ENCODE assay signal across 1 cellular context in the genomic region with DNA sequence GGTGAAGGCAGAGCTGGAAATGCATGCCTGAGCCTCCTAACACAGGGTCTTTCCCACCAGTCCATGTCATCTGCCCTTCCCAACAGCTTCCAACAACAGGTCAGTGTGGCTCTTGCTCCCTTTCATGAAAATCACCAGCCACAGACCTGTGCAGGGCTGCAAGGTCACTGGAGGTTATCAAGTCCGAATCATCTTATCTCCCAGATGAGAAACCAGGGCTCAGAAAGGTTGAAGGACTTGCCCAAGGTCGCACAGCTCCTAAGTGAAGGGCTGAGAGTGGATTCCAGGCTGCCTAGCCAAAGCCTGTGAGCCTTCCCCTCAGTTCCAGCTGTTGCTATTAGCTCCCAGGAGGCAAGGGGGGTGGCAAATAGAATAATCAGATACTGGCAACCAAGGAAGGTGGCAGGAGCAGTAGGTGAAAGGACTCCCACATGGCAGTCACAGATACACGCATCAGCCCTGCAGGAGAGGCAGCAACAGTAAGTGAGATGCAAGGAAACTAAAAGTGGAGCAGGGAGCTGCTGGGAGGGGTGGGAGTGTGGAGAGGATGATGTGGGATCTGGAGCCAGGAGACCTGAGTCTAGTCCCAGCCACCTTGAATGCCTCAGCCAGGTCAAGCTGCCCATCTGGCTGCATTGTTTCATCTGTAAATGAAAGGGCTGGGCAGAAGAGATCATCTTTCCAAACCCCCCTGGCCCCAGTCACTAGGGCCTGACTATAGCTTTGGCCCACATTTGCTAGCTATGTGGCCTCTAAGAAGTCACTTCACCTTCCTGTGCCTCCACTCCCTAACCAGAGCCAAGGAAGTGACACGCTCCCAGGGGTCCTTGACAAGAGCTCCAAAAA.
TF ChIP-seq lines count a peak whose summit lies in the region.

No MANE protein-coding gene starts in this region.

TF ChIP-seq in WTC11, 78 proteins besides CTCF, POLR2A, EP300 and RAD21 (continued from another document):
- TF ChIP-seq, protein P1, sequence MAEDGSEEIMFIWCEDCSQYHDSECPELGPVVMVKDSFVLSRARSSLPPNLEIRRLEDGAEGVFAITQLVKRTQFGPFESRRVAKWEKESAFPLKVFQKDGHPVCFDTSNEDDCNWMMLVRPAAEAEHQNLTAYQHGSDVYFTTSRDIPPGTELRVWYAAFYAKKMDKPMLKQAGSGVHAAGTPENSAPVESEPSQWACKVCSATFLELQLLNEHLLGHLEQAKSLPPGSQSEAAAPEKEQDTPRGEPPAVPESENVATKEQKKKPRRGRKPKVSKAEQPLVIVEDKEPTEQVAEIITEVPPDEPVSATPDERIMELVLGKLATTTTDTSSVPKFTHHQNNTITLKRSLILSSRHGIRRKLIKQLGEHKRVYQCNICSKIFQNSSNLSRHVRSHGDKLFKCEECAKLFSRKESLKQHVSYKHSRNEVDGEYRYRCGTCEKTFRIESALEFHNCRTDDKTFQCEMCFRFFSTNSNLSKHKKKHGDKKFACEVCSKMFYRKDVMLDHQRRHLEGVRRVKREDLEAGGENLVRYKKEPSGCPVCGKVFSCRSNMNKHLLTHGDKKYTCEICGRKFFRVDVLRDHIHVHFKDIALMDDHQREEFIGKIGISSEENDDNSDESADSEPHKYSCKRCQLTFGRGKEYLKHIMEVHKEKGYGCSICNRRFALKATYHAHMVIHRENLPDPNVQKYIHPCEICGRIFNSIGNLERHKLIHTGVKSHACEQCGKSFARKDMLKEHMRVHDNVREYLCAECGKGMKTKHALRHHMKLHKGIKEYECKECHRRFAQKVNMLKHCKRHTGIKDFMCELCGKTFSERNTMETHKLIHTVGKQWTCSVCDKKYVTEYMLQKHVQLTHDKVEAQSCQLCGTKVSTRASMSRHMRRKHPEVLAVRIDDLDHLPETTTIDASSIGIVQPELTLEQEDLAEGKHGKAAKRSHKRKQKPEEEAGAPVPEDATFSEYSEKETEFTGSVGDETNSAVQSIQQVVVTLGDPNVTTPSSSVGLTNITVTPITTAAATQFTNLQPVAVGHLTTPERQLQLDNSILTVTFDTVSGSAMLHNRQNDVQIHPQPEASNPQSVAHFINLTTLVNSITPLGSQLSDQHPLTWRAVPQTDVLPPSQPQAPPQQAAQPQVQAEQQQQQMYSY (CRISPR knock-in tag; IDR thresholded peaks at IDR 0.05), result peak; percentile 43
- TF ChIP-seq ZNF263 (CRISPR knock-in tag; IDR thresholded peaks at IDR 0.05; ENCODE audit: low read depth) (no peak), CDX4 (CRISPR knock-in tag; IDR thresholded peaks at IDR 0.05; ENCODE audit: borderline replicate concordance) (no peak)
- TF ChIP-seq, protein P2, sequence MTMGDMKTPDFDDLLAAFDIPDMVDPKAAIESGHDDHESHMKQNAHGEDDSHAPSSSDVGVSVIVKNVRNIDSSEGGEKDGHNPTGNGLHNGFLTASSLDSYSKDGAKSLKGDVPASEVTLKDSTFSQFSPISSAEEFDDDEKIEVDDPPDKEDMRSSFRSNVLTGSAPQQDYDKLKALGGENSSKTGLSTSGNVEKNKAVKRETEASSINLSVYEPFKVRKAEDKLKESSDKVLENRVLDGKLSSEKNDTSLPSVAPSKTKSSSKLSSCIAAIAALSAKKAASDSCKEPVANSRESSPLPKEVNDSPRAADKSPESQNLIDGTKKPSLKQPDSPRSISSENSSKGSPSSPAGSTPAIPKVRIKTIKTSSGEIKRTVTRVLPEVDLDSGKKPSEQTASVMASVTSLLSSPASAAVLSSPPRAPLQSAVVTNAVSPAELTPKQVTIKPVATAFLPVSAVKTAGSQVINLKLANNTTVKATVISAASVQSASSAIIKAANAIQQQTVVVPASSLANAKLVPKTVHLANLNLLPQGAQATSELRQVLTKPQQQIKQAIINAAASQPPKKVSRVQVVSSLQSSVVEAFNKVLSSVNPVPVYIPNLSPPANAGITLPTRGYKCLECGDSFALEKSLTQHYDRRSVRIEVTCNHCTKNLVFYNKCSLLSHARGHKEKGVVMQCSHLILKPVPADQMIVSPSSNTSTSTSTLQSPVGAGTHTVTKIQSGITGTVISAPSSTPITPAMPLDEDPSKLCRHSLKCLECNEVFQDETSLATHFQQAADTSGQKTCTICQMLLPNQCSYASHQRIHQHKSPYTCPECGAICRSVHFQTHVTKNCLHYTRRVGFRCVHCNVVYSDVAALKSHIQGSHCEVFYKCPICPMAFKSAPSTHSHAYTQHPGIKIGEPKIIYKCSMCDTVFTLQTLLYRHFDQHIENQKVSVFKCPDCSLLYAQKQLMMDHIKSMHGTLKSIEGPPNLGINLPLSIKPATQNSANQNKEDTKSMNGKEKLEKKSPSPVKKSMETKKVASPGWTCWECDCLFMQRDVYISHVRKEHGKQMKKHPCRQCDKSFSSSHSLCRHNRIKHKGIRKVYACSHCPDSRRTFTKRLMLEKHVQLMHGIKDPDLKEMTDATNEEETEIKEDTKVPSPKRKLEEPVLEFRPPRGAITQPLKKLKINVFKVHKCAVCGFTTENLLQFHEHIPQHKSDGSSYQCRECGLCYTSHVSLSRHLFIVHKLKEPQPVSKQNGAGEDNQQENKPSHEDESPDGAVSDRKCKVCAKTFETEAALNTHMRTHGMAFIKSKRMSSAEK (CRISPR knock-in tag; IDR thresholded peaks at IDR 0.05; ENCODE audit: borderline replicate concordance), result no peak
